In genomic region chr17:50420419-50421112, GRCh38 we compare ENCODE assay signal across 11 cellular contexts. TPM values are rescaled to one million over a fixed set of nuclear protein-coding genes. Genes with fewer than 3 reads are reported as not detected.
DNase-seq lines count a peak whose midpoint lies in the region; ATAC-seq and TF ChIP-seq lines count a peak whose summit lies in the region.
"Had no signal": no experiment of that assay in that cellular context is flagged by ENCODE, and none has a peak within 500 bp of the region (broad histone marks: within the 10 kb centered on the region; RNA-seq: fewer than 3 reads in every experiment).

No MANE protein-coding gene starts in this region.

- intact Hi-C loops in activated CD4-positive, alpha-beta memory T cell treated with anti-CD3 and anti-CD28 coated beads for 36 hours (cut with micrococcal nuclease): no loop called here
- intact Hi-C loops in left ventricle myocardium superior (cut with micrococcal nuclease): no loop called here
- intact Hi-C loops in thyroid gland (cut with DNase I): no loop called here
- intact Hi-C loops in esophagus squamous epithelium (cut with DNase I): no loop called here

- H3K4me1 ChIP-seq in thyroid gland (peaks cover 20 to 38% of the 10 kb centered on the region in 2 donors), esophagus squamous epithelium (peaks cover 7 to 44% (median 13%) of the 10 kb centered on the region in 3 donors), HAP-1 (peaks cover 9% of the 10 kb centered on the region; the same call in 1 of the 2 replicates)

- no peaks in the 10 kb centered on the region for H3K9me3 ChIP-seq in thyroid gland
- H3K9me3 ChIP-seq in esophagus squamous epithelium: no peaks in the 10 kb centered on the region
- H3K9me3 ChIP-seq in HAP-1: no peaks in the 10 kb centered on the region

- no peak for TF ChIP-seq POLR2A in thyroid gland (IDR thresholded peaks at IDR 0.05)
- TF ChIP-seq POLR2A in esophagus squamous epithelium (IDR thresholded peaks at IDR 0.05): no peak

- H3K27me3 ChIP-seq in thyroid gland (no peaks in the 10 kb centered on the region), esophagus squamous epithelium (no peaks in the 10 kb centered on the region), HAP-1 (ENCODE audit: low read depth) (no peaks in the 10 kb centered on the region)

- in situ Hi-C loops in HAP-1 (cut with MboI; ENCODE audit: low sequenced_read_pairs): no loop called here

- H3K4me3 ChIP-seq in thyroid gland (replicated peaks in 1 of 3) (no peak overlapping the region), esophagus squamous epithelium (no peak overlapping the region), HAP-1 (no peak overlapping the region)
- H3K4me3 ChIP-seq: lung had no signal

- H3K27ac ChIP-seq in thyroid gland (peak overlapping the region in 2 of 3 donors; percentile 64 to 73), esophagus squamous epithelium (peak overlapping the region in 2 of 4 donors; percentile 79 to 82)

- TF ChIP-seq CTCF in thyroid gland (IDR thresholded peaks at IDR 0.05) (no peak), esophagus squamous epithelium (IDR thresholded peaks at IDR 0.05) (no peak)

- H3K4me3 Mint-ChIP-seq in activated CD4-positive, alpha-beta T cell treated with anti-CD3 and anti-CD28 coated beads, Interleukin-2, amount 10 ng/mL, durations not matched to agents 7 days and 5 days: peak overlapping the region; percentile 62
- H3K4me3 Mint-ChIP-seq in activated CD4-positive, alpha-beta memory T cell treated with anti-CD3 and anti-CD28 coated beads for 36 hours: no peak overlapping the region

- peak overlapping the region; percentile 94 for H3K27ac Mint-ChIP-seq in activated CD4-positive, alpha-beta T cell treated with anti-CD3 and anti-CD28 coated beads, Interleukin-2, amount 10 ng/mL, durations not matched to agents 7 days and 5 days
- H3K27ac Mint-ChIP-seq in activated CD4-positive, alpha-beta memory T cell treated with anti-CD3 and anti-CD28 coated beads for 36 hours: peak overlapping the region; percentile 82

- DNase-seq in activated CD4-positive, alpha-beta T cell treated with anti-CD3 and anti-CD28 coated beads, Interleukin-2, amount 10 ng/mL, durations not matched to agents 7 days and 5 days: no peak
- DNase-seq in activated CD4-positive, alpha-beta T cell treated with anti-CD3 and anti-CD28 coated beads for 48 hours: no peak
- no peak for DNase-seq in activated CD4-positive, alpha-beta memory T cell treated with anti-CD3 and anti-CD28 coated beads for 36 hours
- DNase-seq in left ventricle myocardium superior (no peak), thyroid gland (no peak), esophagus squamous epithelium (lab: John Stamatoyannopoulos, UW) (no peak), HAP-1 (ENCODE audit: low spot score in 2 of 2) (no peak)
- DNase-seq: dermis blood vessel endothelial cell had no signal

- peaks cover 28% of the 10 kb centered on the region for H3K4me1 Mint-ChIP-seq in activated CD4-positive, alpha-beta T cell treated with anti-CD3 and anti-CD28 coated beads, Interleukin-2, amount 10 ng/mL, durations not matched to agents 7 days and 5 days
- H3K4me1 Mint-ChIP-seq in activated CD4-positive, alpha-beta memory T cell treated with anti-CD3 and anti-CD28 coated beads for 36 hours (ENCODE audit: low read depth): peaks cover 24% of the 10 kb centered on the region

- POLR2A ChIA-PET in activated CD4-positive, alpha-beta T cell treated with anti-CD3 and anti-CD28 coated beads, Interleukin-2, amount 10 ng/mL, durations not matched to agents 7 days and 5 days (lab: Charles Lee): interaction anchor here (0.6 kb wide), 2 partner anchors 328 to 446 kb away, joined by 3 read pairs; partner anchors contain the start of gene TOB1
- POLR2A ChIA-PET in activated CD4-positive, alpha-beta memory T cell treated with anti-CD3 and anti-CD28 coated beads for 36 hours (lab: Charles Lee): interaction anchor here (1.2 kb wide), 1 partner anchor 23 kb away, joined by 4 read pairs; the partner anchor contains the start of gene LRRC59

- H3K27me3 Mint-ChIP-seq in activated CD4-positive, alpha-beta T cell treated with anti-CD3 and anti-CD28 coated beads, Interleukin-2, amount 10 ng/mL, durations not matched to agents 7 days and 5 days: peaks cover 7% of the 10 kb centered on the region
- H3K27me3 Mint-ChIP-seq in activated CD4-positive, alpha-beta memory T cell treated with anti-CD3 and anti-CD28 coated beads for 36 hours: peaks cover 1% of the 10 kb centered on the region

- peaks cover 7% of the 10 kb centered on the region for H3K9me3 Mint-ChIP-seq in activated CD4-positive, alpha-beta T cell treated with anti-CD3 and anti-CD28 coated beads, Interleukin-2, amount 10 ng/mL, durations not matched to agents 7 days and 5 days
- H3K9me3 Mint-ChIP-seq in activated CD4-positive, alpha-beta memory T cell treated with anti-CD3 and anti-CD28 coated beads for 36 hours: no peaks in the 10 kb centered on the region

- CTCF ChIA-PET in activated CD4-positive, alpha-beta T cell treated with anti-CD3 and anti-CD28 coated beads, Interleukin-2, amount 10 ng/mL, durations not matched to agents 7 days and 5 days (lab: Charles Lee): interaction anchor here (0.6 to 4.2 kb wide), 2 partner anchors 23 to 220 kb away, joined by 3 to 21 read pairs; partner anchors contain the start of gene LRRC59
- CTCF ChIA-PET in activated CD4-positive, alpha-beta memory T cell treated with anti-CD3 and anti-CD28 coated beads for 36 hours (lab: Charles Lee): interaction anchor here (1.7 to 3.5 kb wide), 3 partner anchors 10 to 58 kb away, joined by 5 to 20 read pairs (median 8); partner anchors contain the start of gene LRRC59

- H3K36me3 ChIP-seq in thyroid gland (no peaks in the 10 kb centered on the region), esophagus squamous epithelium (no peaks in the 10 kb centered on the region), HAP-1 (replicated peaks) (no peaks in the 10 kb centered on the region)

- WGBS in thyroid gland, 2 donors: 96 to 98% methylated on average over 6 of the region's 6 CpGs
- WGBS in esophagus squamous epithelium, 2 donors: 87 to 96% methylated on average over 6 of the region's 6 CpGs

- ATAC-seq in left ventricle myocardium superior: peak; percentile 79
- ATAC-seq in GM19023 (IDR thresholded peaks at IDR 0.05; ENCODE audit: unreplicated experiment): no peak

- peaks cover 4% of the 10 kb centered on the region for H3K36me3 Mint-ChIP-seq in activated CD4-positive, alpha-beta T cell treated with anti-CD3 and anti-CD28 coated beads, Interleukin-2, amount 10 ng/mL, durations not matched to agents 7 days and 5 days (ENCODE audit: low read depth)
- no peaks in the 10 kb centered on the region for H3K36me3 Mint-ChIP-seq in activated CD4-positive, alpha-beta memory T cell treated with anti-CD3 and anti-CD28 coated beads for 36 hours

RNA-seq across cellular contexts. Expression of gene ACSF2, which starts 5.5 kb away (rescaled TPM):
- total RNA-seq in activated CD4-positive, alpha-beta T cell treated with anti-CD3 and anti-CD28 coated beads, Interleukin-2, amount 10 ng/mL, durations not matched to agents 7 days and 5 days: 10 to 100 TPM; 24.5 to 31.4 TPM
- total RNA-seq in activated CD4-positive, alpha-beta memory T cell treated with anti-CD3 and anti-CD28 coated beads for 36 hours: 10 to 100 TPM; 20.1 to 23.6 TPM
- total RNA-seq in left ventricle myocardium superior (22.5 TPM), thyroid gland (100 to 1,000 TPM in 3 of 4 donors, 10 to 100 TPM in 1; 97.3 to 193 (median 143) TPM), esophagus squamous epithelium (10 to 100 TPM in 3 of 4 donors, 1 to 10 TPM in 1; 7.0 to 26.3 (median 19.0) TPM)

RNA-seq across cellular contexts. Expression of gene LRRC59, which starts 23.2 kb away (rescaled TPM):
- total RNA-seq in activated CD4-positive, alpha-beta T cell treated with anti-CD3 and anti-CD28 coated beads, Interleukin-2, amount 10 ng/mL, durations not matched to agents 7 days and 5 days: 10 to 100 TPM; 60.8 to 68.5 TPM
- 10 to 100 TPM; 77.1 to 78.8 TPM for total RNA-seq in activated CD4-positive, alpha-beta memory T cell treated with anti-CD3 and anti-CD28 coated beads for 36 hours
- total RNA-seq in left ventricle myocardium superior: 22.8 TPM
- 10 to 100 TPM; 57.4 to 91.0 (median 77.5) TPM for total RNA-seq in thyroid gland
- total RNA-seq in esophagus squamous epithelium: 100 to 1,000 TPM in 1 of 4 donors, 10 to 100 TPM in 3; 63.4 to 136 (median 77.9) TPM

RNA-seq across cellular contexts. Expression of gene EME1, which starts 47.5 kb away (rescaled TPM):
- 10 to 100 TPM; 19.9 to 21.8 TPM for total RNA-seq in activated CD4-positive, alpha-beta T cell treated with anti-CD3 and anti-CD28 coated beads, Interleukin-2, amount 10 ng/mL, durations not matched to agents 7 days and 5 days
- total RNA-seq in activated CD4-positive, alpha-beta memory T cell treated with anti-CD3 and anti-CD28 coated beads for 36 hours: 10 to 100 TPM; 47.7 to 48.1 TPM
- total RNA-seq in left ventricle myocardium superior (0.35 TPM), thyroid gland (under 1 TPM in 2 of 4 donors, not detected in 2; 0.27 to 0.93 TPM), esophagus squamous epithelium (1 to 10 TPM in 2 of 4 donors, under 1 TPM in 2; 0.57 to 2.7 (median 1.1) TPM)

RNA-seq across cellular contexts. Expression of gene MRPL27, which starts 47.6 kb away (rescaled TPM):
- total RNA-seq in activated CD4-positive, alpha-beta T cell treated with anti-CD3 and anti-CD28 coated beads, Interleukin-2, amount 10 ng/mL, durations not matched to agents 7 days and 5 days: 10 to 100 TPM; 62.9 to 71.4 TPM
- total RNA-seq in activated CD4-positive, alpha-beta memory T cell treated with anti-CD3 and anti-CD28 coated beads for 36 hours: 10 to 100 TPM; 53.9 to 64.5 TPM
- total RNA-seq in left ventricle myocardium superior (79.3 TPM), thyroid gland (100 to 1,000 TPM in 1 of 4 donors, 10 to 100 TPM in 3; 44.6 to 115 (median 80.8) TPM), esophagus squamous epithelium (10 to 100 TPM; 58.0 to 77.7 (median 74.5) TPM)

RNA-seq across cellular contexts. Expression of gene CHAD, which starts 48.1 kb away (rescaled TPM):
- not detected for total RNA-seq in activated CD4-positive, alpha-beta T cell treated with anti-CD3 and anti-CD28 coated beads, Interleukin-2, amount 10 ng/mL, durations not matched to agents 7 days and 5 days
- not detected for total RNA-seq in activated CD4-positive, alpha-beta memory T cell treated with anti-CD3 and anti-CD28 coated beads for 36 hours
- total RNA-seq in left ventricle myocardium superior: 0.32 TPM
- total RNA-seq in thyroid gland: under 1 TPM in 1 of 4 donors, not detected in 3; 0.67 TPM
- total RNA-seq in esophagus squamous epithelium: under 1 TPM in 2 of 4 donors, not detected in 2; 0.19 to 0.80 TPM
- total RNA-seq: dermis blood vessel endothelial cell, HT-29 had no signal

Comparison
In these comparisons a context has a peak if more than half of its experiments do, and no peak if none do; other contexts are left out.
1. RNA of gene EME1, which starts 47.5 kb away (total RNA-seq): 47.7 to 48.1 TPM in activated CD4-positive, alpha-beta memory T cell treated with anti-CD3 and anti-CD28 coated beads for 36 hours and 19.9 to 21.8 TPM in activated CD4-positive, alpha-beta T cell treated with anti-CD3 and anti-CD28 coated beads, Interleukin-2, amount 10 ng/mL, durations not matched to agents 7 days and 5 days; 0.57 to 2.7 TPM in esophagus squamous epithelium, 0.35 TPM in left ventricle myocardium superior (single experiment) and 0.27 to 0.93 TPM in thyroid gland; every median in the first group is over 4 times any median in the second.